ENCODE assay signal across 1 cellular context in genomic region chr5:119332978-119333401, GRCh38.
TF ChIP-seq lines count a peak whose summit lies in the region.

No MANE protein-coding gene starts in this region.

TF ChIP-seq in WTC11, 78 proteins besides CTCF, POLR2A, EP300 and RAD21 (continued from another document):
- TF ChIP-seq AFF4 (CRISPR knock-in tag; IDR thresholded peaks at IDR 0.05; ENCODE audit: borderline replicate concordance) (no peak), EMX1 (CRISPR knock-in tag; IDR thresholded peaks at IDR 0.05) (no peak), ETV6 (CRISPR knock-in tag; IDR thresholded peaks at IDR 0.05) (no peak), USF2 (CRISPR knock-in tag; IDR thresholded peaks at IDR 0.05) (no peak), AR (CRISPR knock-in tag; IDR thresholded peaks at IDR 0.05) (no peak), IRF2 (CRISPR knock-in tag; IDR thresholded peaks at IDR 0.05; ENCODE audit: borderline replicate concordance, low read depth) (no peak), GABPB1 (CRISPR knock-in tag; IDR thresholded peaks at IDR 0.05) (no peak), STAT6 (CRISPR knock-in tag; conservative IDR thresholded peaks at IDR 0.05; ENCODE audit: low read depth) (no peak), ZNF423 (CRISPR knock-in tag; IDR thresholded peaks at IDR 0.05) (no peak)
